Comparison of ENCODE assay signal across 1 cellular context in the genomic region with DNA sequence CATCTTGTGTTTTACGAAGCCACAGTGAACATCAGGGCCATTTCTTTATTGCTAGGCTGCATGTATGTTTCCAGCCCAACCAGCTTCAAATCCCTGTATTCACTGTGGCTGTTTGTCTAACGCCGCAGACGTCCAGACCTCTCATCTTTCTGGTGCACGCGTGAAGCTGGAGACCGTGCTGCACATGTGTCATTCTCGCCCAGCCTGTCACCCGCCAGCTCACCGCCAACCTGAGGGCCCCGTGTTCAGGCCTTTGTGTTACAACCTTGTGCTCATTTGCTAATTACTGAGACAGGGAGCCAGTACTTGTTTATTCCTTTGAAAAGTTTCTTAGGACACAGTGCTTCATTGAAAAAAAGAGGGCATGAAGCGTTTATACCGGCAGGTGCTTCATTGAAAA.
TF ChIP-seq lines count a peak whose summit lies in the region.

No MANE protein-coding gene starts in this region.

TF ChIP-seq in H1, 55 proteins besides CTCF, POLR2A, EP300 and RAD21 (continued from another document):
- TF ChIP-seq, protein P1, sequence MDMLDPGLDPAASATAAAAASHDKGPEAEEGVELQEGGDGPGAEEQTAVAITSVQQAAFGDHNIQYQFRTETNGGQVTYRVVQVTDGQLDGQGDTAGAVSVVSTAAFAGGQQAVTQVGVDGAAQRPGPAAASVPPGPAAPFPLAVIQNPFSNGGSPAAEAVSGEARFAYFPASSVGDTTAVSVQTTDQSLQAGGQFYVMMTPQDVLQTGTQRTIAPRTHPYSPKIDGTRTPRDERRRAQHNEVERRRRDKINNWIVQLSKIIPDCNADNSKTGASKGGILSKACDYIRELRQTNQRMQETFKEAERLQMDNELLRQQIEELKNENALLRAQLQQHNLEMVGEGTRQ (IDR thresholded peaks at IDR 0.05; ENCODE audit: low read length): no peak
- TF ChIP-seq TAF1 (IDR thresholded peaks at IDR 0.05; ENCODE audit: low read depth, low read length) (no peak), CREB1 (IDR thresholded peaks at IDR 0.05) (no peak), SAP30 (IDR thresholded peaks at IDR 0.05; ENCODE audit: insufficient read depth, insufficient replicate concordance, low read length) (no peak), JUND (IDR thresholded peaks at IDR 0.05; ENCODE audit: low read length) (no peak), TBP (IDR thresholded peaks at IDR 0.05; ENCODE audit: low read depth, low read length) (no peak), SIRT6 (IDR thresholded peaks at IDR 0.05; ENCODE audit: low read length) (no peak), RBBP5 (IDR thresholded peaks at IDR 0.05; ENCODE audit: borderline replicate concordance, low read depth, low read length) (no peak), CBX5 (IDR thresholded peaks at IDR 0.05; ENCODE audit: low read depth, low read length) (no peak), EZH2 (IDR thresholded peaks at IDR 0.05; ENCODE audit: low read depth, low read length, severe bottlenecking) (no peak), CTBP2 (IDR thresholded peaks at IDR 0.05; ENCODE audit: borderline replicate concordance, insufficient read depth, insufficient read length, low read length) (no peak)
- TF ChIP-seq, protein P2, sequence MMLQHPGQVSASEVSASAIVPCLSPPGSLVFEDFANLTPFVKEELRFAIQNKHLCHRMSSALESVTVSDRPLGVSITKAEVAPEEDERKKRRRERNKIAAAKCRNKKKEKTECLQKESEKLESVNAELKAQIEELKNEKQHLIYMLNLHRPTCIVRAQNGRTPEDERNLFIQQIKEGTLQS (IDR thresholded peaks at IDR 0.05; ENCODE audit: insufficient read depth, low read depth, low read length): no peak
- TF ChIP-seq, protein P3, sequence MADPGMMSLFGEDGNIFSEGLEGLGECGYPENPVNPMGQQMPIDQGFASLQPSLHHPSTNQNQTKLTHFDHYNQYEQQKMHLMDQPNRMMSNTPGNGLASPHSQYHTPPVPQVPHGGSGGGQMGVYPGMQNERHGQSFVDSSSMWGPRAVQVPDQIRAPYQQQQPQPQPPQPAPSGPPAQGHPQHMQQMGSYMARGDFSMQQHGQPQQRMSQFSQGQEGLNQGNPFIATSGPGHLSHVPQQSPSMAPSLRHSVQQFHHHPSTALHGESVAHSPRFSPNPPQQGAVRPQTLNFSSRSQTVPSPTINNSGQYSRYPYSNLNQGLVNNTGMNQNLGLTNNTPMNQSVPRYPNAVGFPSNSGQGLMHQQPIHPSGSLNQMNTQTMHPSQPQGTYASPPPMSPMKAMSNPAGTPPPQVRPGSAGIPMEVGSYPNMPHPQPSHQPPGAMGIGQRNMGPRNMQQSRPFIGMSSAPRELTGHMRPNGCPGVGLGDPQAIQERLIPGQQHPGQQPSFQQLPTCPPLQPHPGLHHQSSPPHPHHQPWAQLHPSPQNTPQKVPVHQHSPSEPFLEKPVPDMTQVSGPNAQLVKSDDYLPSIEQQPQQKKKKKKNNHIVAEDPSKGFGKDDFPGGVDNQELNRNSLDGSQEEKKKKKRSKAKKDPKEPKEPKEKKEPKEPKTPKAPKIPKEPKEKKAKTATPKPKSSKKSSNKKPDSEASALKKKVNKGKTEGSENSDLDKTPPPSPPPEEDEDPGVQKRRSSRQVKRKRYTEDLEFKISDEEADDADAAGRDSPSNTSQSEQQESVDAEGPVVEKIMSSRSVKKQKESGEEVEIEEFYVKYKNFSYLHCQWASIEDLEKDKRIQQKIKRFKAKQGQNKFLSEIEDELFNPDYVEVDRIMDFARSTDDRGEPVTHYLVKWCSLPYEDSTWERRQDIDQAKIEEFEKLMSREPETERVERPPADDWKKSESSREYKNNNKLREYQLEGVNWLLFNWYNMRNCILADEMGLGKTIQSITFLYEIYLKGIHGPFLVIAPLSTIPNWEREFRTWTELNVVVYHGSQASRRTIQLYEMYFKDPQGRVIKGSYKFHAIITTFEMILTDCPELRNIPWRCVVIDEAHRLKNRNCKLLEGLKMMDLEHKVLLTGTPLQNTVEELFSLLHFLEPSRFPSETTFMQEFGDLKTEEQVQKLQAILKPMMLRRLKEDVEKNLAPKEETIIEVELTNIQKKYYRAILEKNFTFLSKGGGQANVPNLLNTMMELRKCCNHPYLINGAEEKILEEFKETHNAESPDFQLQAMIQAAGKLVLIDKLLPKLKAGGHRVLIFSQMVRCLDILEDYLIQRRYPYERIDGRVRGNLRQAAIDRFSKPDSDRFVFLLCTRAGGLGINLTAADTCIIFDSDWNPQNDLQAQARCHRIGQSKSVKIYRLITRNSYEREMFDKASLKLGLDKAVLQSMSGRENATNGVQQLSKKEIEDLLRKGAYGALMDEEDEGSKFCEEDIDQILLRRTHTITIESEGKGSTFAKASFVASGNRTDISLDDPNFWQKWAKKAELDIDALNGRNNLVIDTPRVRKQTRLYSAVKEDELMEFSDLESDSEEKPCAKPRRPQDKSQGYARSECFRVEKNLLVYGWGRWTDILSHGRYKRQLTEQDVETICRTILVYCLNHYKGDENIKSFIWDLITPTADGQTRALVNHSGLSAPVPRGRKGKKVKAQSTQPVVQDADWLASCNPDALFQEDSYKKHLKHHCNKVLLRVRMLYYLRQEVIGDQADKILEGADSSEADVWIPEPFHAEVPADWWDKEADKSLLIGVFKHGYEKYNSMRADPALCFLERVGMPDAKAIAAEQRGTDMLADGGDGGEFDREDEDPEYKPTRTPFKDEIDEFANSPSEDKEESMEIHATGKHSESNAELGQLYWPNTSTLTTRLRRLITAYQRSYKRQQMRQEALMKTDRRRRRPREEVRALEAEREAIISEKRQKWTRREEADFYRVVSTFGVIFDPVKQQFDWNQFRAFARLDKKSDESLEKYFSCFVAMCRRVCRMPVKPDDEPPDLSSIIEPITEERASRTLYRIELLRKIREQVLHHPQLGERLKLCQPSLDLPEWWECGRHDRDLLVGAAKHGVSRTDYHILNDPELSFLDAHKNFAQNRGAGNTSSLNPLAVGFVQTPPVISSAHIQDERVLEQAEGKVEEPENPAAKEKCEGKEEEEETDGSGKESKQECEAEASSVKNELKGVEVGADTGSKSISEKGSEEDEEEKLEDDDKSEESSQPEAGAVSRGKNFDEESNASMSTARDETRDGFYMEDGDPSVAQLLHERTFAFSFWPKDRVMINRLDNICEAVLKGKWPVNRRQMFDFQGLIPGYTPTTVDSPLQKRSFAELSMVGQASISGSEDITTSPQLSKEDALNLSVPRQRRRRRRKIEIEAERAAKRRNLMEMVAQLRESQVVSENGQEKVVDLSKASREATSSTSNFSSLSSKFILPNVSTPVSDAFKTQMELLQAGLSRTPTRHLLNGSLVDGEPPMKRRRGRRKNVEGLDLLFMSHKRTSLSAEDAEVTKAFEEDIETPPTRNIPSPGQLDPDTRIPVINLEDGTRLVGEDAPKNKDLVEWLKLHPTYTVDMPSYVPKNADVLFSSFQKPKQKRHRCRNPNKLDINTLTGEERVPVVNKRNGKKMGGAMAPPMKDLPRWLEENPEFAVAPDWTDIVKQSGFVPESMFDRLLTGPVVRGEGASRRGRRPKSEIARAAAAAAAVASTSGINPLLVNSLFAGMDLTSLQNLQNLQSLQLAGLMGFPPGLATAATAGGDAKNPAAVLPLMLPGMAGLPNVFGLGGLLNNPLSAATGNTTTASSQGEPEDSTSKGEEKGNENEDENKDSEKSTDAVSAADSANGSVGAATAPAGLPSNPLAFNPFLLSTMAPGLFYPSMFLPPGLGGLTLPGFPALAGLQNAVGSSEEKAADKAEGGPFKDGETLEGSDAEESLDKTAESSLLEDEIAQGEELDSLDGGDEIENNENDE (IDR thresholded peaks at IDR 0.05; ENCODE audit: insufficient replicate concordance, low read length): no peak
